ENCODE assay signal across 9 cellular contexts in the genomic region with DNA sequence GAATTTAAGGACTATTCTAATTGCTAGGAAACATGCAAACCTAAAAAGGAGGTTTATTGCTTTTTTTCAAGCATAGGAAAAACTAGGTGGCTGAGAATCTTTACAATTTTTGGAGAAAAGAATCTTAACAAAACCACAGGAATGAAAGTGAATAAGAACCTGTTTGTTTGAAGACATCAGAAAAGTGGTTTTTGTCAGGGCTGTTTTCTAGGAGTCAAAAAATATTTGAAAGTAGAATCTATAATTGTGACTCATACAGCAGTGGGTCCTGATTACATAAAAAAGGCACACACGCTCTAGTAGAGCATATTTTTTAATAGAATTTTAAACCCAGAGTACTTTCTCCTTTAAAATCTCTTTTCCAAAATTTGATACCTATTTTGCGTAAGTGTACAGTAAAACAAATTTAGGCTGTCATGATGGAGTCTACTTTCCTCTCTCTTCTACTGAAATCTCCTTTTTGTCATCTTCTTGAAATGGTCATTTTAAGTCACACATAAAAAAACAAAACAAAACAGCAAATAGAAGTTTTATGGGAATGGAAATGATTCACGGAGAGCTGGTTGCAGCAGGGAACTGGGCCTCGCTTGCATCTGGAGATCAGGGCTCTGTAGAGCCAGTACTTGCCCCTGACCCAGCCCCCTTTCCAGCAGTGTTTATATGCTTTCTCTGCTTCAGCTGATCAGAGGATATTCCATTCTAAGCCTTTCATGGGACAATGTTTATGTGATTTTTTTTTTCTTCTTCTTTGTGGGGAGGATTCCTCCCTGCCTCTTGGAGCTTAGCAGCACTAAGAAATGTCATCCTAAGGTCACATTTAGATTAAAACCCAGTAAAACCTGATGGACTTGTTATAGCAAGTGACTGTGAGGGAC. TPM values are rescaled to one million over a fixed set of nuclear protein-coding genes. Genes with fewer than 3 reads are reported as not detected.
DNase-seq lines count a peak whose midpoint lies in the region; ATAC-seq and TF ChIP-seq lines count a peak whose summit lies in the region.
"Had no signal": no experiment of that assay in that cellular context is flagged by ENCODE, and none has a peak within 500 bp of the region (broad histone marks: within the 10 kb centered on the region; RNA-seq: fewer than 3 reads in every experiment).

No MANE protein-coding gene starts in this region.

- TF ChIP-seq POLR2A in tibial nerve (IDR thresholded peaks at IDR 0.05): no peak

- no peak for DNase-seq in activated CD8-positive, alpha-beta memory T cell treated with anti-CD3 and anti-CD28 coated beads, Interleukin-2, amount 10 ng/mL, durations not matched to agents 7 days and 5 days
- no peak for DNase-seq in activated CD8-positive, alpha-beta memory T cell treated with anti-CD3 and anti-CD28 coated beads, Interleukin-2, amount 50 U/mL, for 48 hours
- DNase-seq in adipocyte (ENCODE audit: low read depth): peak; percentile 47
- peak; percentile 74 for DNase-seq in left kidney (ENCODE audit: low read depth, low spot score)
- no peak for DNase-seq in tibial nerve (ENCODE audit: low spot score in 2 of 2)
- DNase-seq in DMS153 treated with DMSO at 0.1 percent for 48 hours (lab: John Stamatoyannopoulos, UW; ENCODE audit: unreplicated experiment): no peak
- DNase-seq in stimulated activated CD4-positive, alpha-beta T cell treated with anti-CD3 and anti-CD28 coated beads, Interleukin-1b, Interleukin-23, amount 100 ng/mL, for 48 hours: no peak

- H3K27me3 ChIP-seq in adipocyte (replicated peaks; ENCODE audit: control insufficient read depth, insufficient read depth, low read length): no peaks in the 10 kb centered on the region
- no peaks in the 10 kb centered on the region for H3K27me3 ChIP-seq in tibial nerve
- H3K27me3 ChIP-seq: ovary had no signal

- H3K4me3 ChIP-seq in adipocyte (ENCODE audit: low read length): peak overlapping the region; percentile 17
- peak overlapping the region in 1 of 4 donors; percentile 31 for H3K4me3 ChIP-seq in tibial nerve

- peaks cover 6% of the 10 kb centered on the region for H3K9me3 Mint-ChIP-seq in activated CD8-positive, alpha-beta memory T cell treated with anti-CD3 and anti-CD28 coated beads, Interleukin-2, amount 10 ng/mL, durations not matched to agents 7 days and 5 days (ENCODE audit: low read depth)

- H3K36me3 Mint-ChIP-seq in activated CD8-positive, alpha-beta memory T cell treated with anti-CD3 and anti-CD28 coated beads, Interleukin-2, amount 10 ng/mL, durations not matched to agents 7 days and 5 days: peaks cover 13% of the 10 kb centered on the region

- WGBS in tibial nerve, 2 donors: 35 to 40% methylated on average over 4 of the region's 4 CpGs

- H3K36me3 ChIP-seq in adipocyte (ENCODE audit: control insufficient read depth, insufficient read depth, low read length, severe bottlenecking) (no peaks in the 10 kb centered on the region), tibial nerve (no peaks in the 10 kb centered on the region)
- H3K36me3 ChIP-seq: ovary had no signal

- H3K4me3 Mint-ChIP-seq in activated CD8-positive, alpha-beta memory T cell treated with anti-CD3 and anti-CD28 coated beads, Interleukin-2, amount 10 ng/mL, durations not matched to agents 7 days and 5 days: peak overlapping the region; percentile 58

- no peak for ATAC-seq in activated CD8-positive, alpha-beta memory T cell treated with anti-CD3 and anti-CD28 coated beads, Interleukin-2, amount 10 ng/mL, durations not matched to agents 7 days and 5 days
- no peak for ATAC-seq in HG03196 (IDR thresholded peaks at IDR 0.05; ENCODE audit: unreplicated experiment)

- peak overlapping the region; percentile 46 for H3K9ac ChIP-seq in adipocyte (ENCODE audit: low read length)

- CTCF ChIA-PET in activated CD8-positive, alpha-beta memory T cell treated with anti-CD3 and anti-CD28 coated beads, Interleukin-2, amount 10 ng/mL, durations not matched to agents 7 days and 5 days (lab: Charles Lee): interaction anchor here (0.7 to 2.9 kb wide), 6 partner anchors 9 to 142 kb away, joined by 3 to 9 read pairs (median 3); no protein-coding TSS in a partner anchor

- H3K9me3 ChIP-seq in adipocyte (ENCODE audit: control insufficient read depth, low read length): no peaks in the 10 kb centered on the region
- no peaks in the 10 kb centered on the region for H3K9me3 ChIP-seq in tibial nerve
- H3K9me3 ChIP-seq: ovary had no signal

- H3K27ac ChIP-seq in tibial nerve: peak overlapping the region; percentile 82 to 86 (median 84)

- no peak for TF ChIP-seq EP300 in tibial nerve (IDR thresholded peaks at IDR 0.05)

- H3K4me1 Mint-ChIP-seq in activated CD8-positive, alpha-beta memory T cell treated with anti-CD3 and anti-CD28 coated beads, Interleukin-2, amount 10 ng/mL, durations not matched to agents 7 days and 5 days: peaks cover 49% of the 10 kb centered on the region

- H3K4me1 ChIP-seq in adipocyte (ENCODE audit: control insufficient read depth, insufficient read depth, low read length): peaks cover 36% of the 10 kb centered on the region
- peaks cover 0 to 35% (median 15%) of the 10 kb centered on the region in 4 donors for H3K4me1 ChIP-seq in tibial nerve

- peak overlapping the region; percentile 80 for H3K27ac Mint-ChIP-seq in activated CD8-positive, alpha-beta memory T cell treated with anti-CD3 and anti-CD28 coated beads, Interleukin-2, amount 10 ng/mL, durations not matched to agents 7 days and 5 days

- TF ChIP-seq CTCF in tibial nerve (IDR thresholded peaks at IDR 0.05): no peak

- no peaks in the 10 kb centered on the region for H3K27me3 Mint-ChIP-seq in activated CD8-positive, alpha-beta memory T cell treated with anti-CD3 and anti-CD28 coated beads, Interleukin-2, amount 10 ng/mL, durations not matched to agents 7 days and 5 days

RNA-seq across cellular contexts. Expression of a gene that starts 59.1 kb away (rescaled TPM):
- 10 to 100 TPM; 39.0 to 40.1 TPM for total RNA-seq in activated CD8-positive, alpha-beta memory T cell treated with anti-CD3 and anti-CD28 coated beads, Interleukin-2, amount 10 ng/mL, durations not matched to agents 7 days and 5 days
- total RNA-seq in tibial nerve: 10 to 100 TPM; 18.4 to 31.0 (median 24.6) TPM

Comparison
In these comparisons a context has a peak if more than half of its experiments do, and no peak if none do; other contexts are left out.
1. DNase-seq: peak in adipocyte (single experiment) and left kidney (single experiment); none in activated CD8-positive, alpha-beta memory T cell treated with anti-CD3 and anti-CD28 coated beads, Interleukin-2, amount 10 ng/mL, durations not matched to agents 7 days and 5 days (single experiment), activated CD8-positive, alpha-beta memory T cell treated with anti-CD3 and anti-CD28 coated beads, Interleukin-2, amount 50 U/mL, for 48 hours (single experiment), tibial nerve (0 of 2), DMS153 treated with DMSO at 0.1 percent for 48 hours (single experiment) and stimulated activated CD4-positive, alpha-beta T cell treated with anti-CD3 and anti-CD28 coated beads, Interleukin-1b, Interleukin-23, amount 100 ng/mL, for 48 hours (single experiment).